8 cellular contexts compared by ENCODE assay signal in genomic region chr16:71961066-71962039, GRCh38. TPM values are rescaled to one million over a fixed set of nuclear protein-coding genes. Genes with fewer than 3 reads are reported as not detected.
DNase-seq lines count a peak whose midpoint lies in the region; TF ChIP-seq lines count a peak whose summit lies in the region.

No MANE protein-coding gene starts in this region.

- peaks cover 19% of the 10 kb centered on the region for H3K27me3 Mint-ChIP-seq in activated naive CD4-positive, alpha-beta T cell treated with anti-CD3 and anti-CD28 coated beads, Interleukin-2, amount 10 ng/mL, durations not matched to agents 7 days and 5 days

- no peak for TF ChIP-seq POLR2A in NB4 (IDR thresholded peaks at IDR 0.05; ENCODE audit: extremely low read depth, insufficient read length)

- peak; percentile 80 for TF ChIP-seq CTCF in NB4 (IDR thresholded peaks at IDR 0.05; ENCODE audit: low read depth, low read length)
- TF ChIP-seq CTCF in SK-N-SH (IDR thresholded peaks at IDR 0.05): peak; percentile 92

- no peak overlapping the region for H3K4me2 ChIP-seq in GM23248 (ENCODE audit: unreplicated experiment)
- H3K4me2 ChIP-seq in SK-N-SH: no peak overlapping the region

- H3K27ac ChIP-seq in GM23248 (no peak overlapping the region), SK-N-SH (ENCODE audit: low read depth in 2 of 2, low read length in 1 of 2) (no peak overlapping the region)

- no peaks in the 10 kb centered on the region for H3K36me3 Mint-ChIP-seq in activated naive CD4-positive, alpha-beta T cell treated with anti-CD3 and anti-CD28 coated beads, Interleukin-2, amount 10 ng/mL, durations not matched to agents 7 days and 5 days

- POLR2A ChIA-PET in SK-N-SH (lab: Yijun Ruan, JAX): interaction anchor here (0.7 to 1.5 kb wide), 2 partner anchors 78 to 153 kb away, joined by 3 to 5 read pairs; partner anchors contain the start of gene AP1G1

- H3K4me3 Mint-ChIP-seq in activated naive CD4-positive, alpha-beta T cell treated with anti-CD3 and anti-CD28 coated beads, Interleukin-2, amount 10 ng/mL, durations not matched to agents 7 days and 5 days: no peak overlapping the region

- H3K9ac ChIP-seq in GM23248 (no peak overlapping the region), SK-N-SH (no peak overlapping the region)

- peak; percentile 67 for DNase-seq in DMS53 treated with DMSO at 0.1 percent for 48 hours (lab: John Stamatoyannopoulos, UW; ENCODE audit: unreplicated experiment)
- peak; percentile 94 for DNase-seq in GM23248
- DNase-seq in NB4 (ENCODE audit: low read depth): peak; percentile 90
- peak; percentile 71 for DNase-seq in SK-N-SH
- peak; percentile 91 for DNase-seq in activated naive CD4-positive, alpha-beta T cell treated with anti-CD3 and anti-CD28 coated beads, Interleukin-2, amount 10 ng/mL, durations not matched to agents 7 days and 5 days
- DNase-seq in head of caudate nucleus: peak; percentile 70 to 97 (median 92)
- DNase-seq in posterior cingulate gyrus: peak; percentile 79 to 97 (median 90)
- peak; percentile 82 for DNase-seq in ureter (ENCODE audit: low spot score)

- WGBS in GM23248 (ENCODE audit: low coverage in 1 of 2, low lambda C conversion rate in 2 of 2, missing lambda C conversion rate in 2 of 2), 2 experiments: 53 to 54% methylated on average over 14 of the region's 14 CpGs
- 53% methylated on average over 14 of the region's 14 CpGs for WGBS in SK-N-SH (ENCODE audit: low lambda C conversion rate)

- H3K9me3 ChIP-seq in GM23248 (ENCODE audit: low read depth) (no peaks in the 10 kb centered on the region), SK-N-SH (no peaks in the 10 kb centered on the region)

- H3K79me2 ChIP-seq in GM23248 (ENCODE audit: insufficient read depth) (no peaks in the 10 kb centered on the region), SK-N-SH (ENCODE audit: insufficient read depth) (no peaks in the 10 kb centered on the region)

- H3K4me3 ChIP-seq in GM23248 (no peak overlapping the region), NB4 (ENCODE audit: low read depth, low read length) (no peak overlapping the region), SK-N-SH (ENCODE audit: low read depth in 2 of 2, low read length in 1 of 2) (no peak overlapping the region)

- intact Hi-C loops in head of caudate nucleus (cut with DNase I) (no loop called here), posterior cingulate gyrus (cut with DNase I) (loop anchor here (2.0 kb wide), 1 partner anchor 79 kb away; no protein-coding TSS in a partner anchor)

- H3K9me2 ChIP-seq in GM23248 (ENCODE audit: insufficient read depth): no peaks in the 10 kb centered on the region
- H3K9me2 ChIP-seq in SK-N-SH: no peaks in the 10 kb centered on the region

- H3K9me3 Mint-ChIP-seq in activated naive CD4-positive, alpha-beta T cell treated with anti-CD3 and anti-CD28 coated beads, Interleukin-2, amount 10 ng/mL, durations not matched to agents 7 days and 5 days: peaks cover 2% of the 10 kb centered on the region

- TF ChIP-seq RAD21 in SK-N-SH (IDR thresholded peaks at IDR 0.05; ENCODE audit: low read length): peak; percentile 87

- H2AFZ ChIP-seq in GM23248 (peak overlapping the region; percentile 50), SK-N-SH (ENCODE audit: low read depth) (no peak overlapping the region)

- CTCF ChIA-PET in SK-N-SH (lab: Yijun Ruan, JAX): interaction anchor here (0.6 to 4.3 kb wide), 49 partner anchors 9 to 460 kb away, joined by 3 to 37 read pairs (median 4); partner anchors contain the start of genes AP1G1, IST1, PKD1L3 and ZNF821
- CTCF ChIA-PET in activated naive CD4-positive, alpha-beta T cell treated with anti-CD3 and anti-CD28 coated beads, Interleukin-2, amount 10 ng/mL, durations not matched to agents 7 days and 5 days (lab: Charles Lee): interaction anchor here (0.5 to 3.7 kb wide), 43 partner anchors 9 to 1170 kb away, joined by 3 to 18 read pairs (median 3); partner anchors contain the start of gene ZNF821

- in situ Hi-C loops in GM23248 (cut with MboI): no loop called here

- peaks cover 29% of the 10 kb centered on the region for H3K4me1 Mint-ChIP-seq in activated naive CD4-positive, alpha-beta T cell treated with anti-CD3 and anti-CD28 coated beads, Interleukin-2, amount 10 ng/mL, durations not matched to agents 7 days and 5 days

- H3K36me3 ChIP-seq in GM23248 (ENCODE audit: low read depth): no peaks in the 10 kb centered on the region
- H3K36me3 ChIP-seq in SK-N-SH (replicated peaks in 1 of 2; ENCODE audit: control insufficient read depth in 1 of 2, insufficient read depth in 2 of 2, low read length in 1 of 2): no peaks in the 10 kb centered on the region

- no peak for TF ChIP-seq EP300 in SK-N-SH (IDR thresholded peaks at IDR 0.05; ENCODE audit: borderline replicate concordance in 1 of 2, low read depth in 1 of 2, low read length in 1 of 2)

- no peak overlapping the region for H3K27ac Mint-ChIP-seq in activated naive CD4-positive, alpha-beta T cell treated with anti-CD3 and anti-CD28 coated beads, Interleukin-2, amount 10 ng/mL, durations not matched to agents 7 days and 5 days

- H3K27me3 ChIP-seq in GM23248 (replicated peaks; ENCODE audit: insufficient read depth) (no peaks in the 10 kb centered on the region), SK-N-SH (ENCODE audit: insufficient read depth) (no peaks in the 10 kb centered on the region)

- H4K20me1 ChIP-seq in GM23248 (ENCODE audit: insufficient read depth): no peaks in the 10 kb centered on the region
- no peaks in the 10 kb centered on the region for H4K20me1 ChIP-seq in SK-N-SH (ENCODE audit: insufficient read depth)

- no peaks in the 10 kb centered on the region for H3F3A ChIP-seq in GM23248 (ENCODE audit: insufficient read depth)
- no peaks in the 10 kb centered on the region for H3F3A ChIP-seq in SK-N-SH (replicated peaks; ENCODE audit: insufficient read depth)

- H3K4me1 ChIP-seq in GM23248 (ENCODE audit: insufficient read depth) (peaks cover 5% of the 10 kb centered on the region; the same call in 1 of the 2 replicates), SK-N-SH (ENCODE audit: control insufficient read depth in 1 of 2, insufficient read depth in 2 of 2, low read depth in 1 of 2, low read length in 1 of 2) (no peaks in the 10 kb centered on the region; a peak in 1 of 4 replicates)

TF ChIP-seq in SK-N-SH, 30 proteins besides CTCF, POLR2A, EP300 and RAD21:
- TF ChIP-seq FOXM1 (IDR thresholded peaks at IDR 0.05; ENCODE audit: low read depth): no peak
- TF ChIP-seq SMC3 (IDR thresholded peaks at IDR 0.05; ENCODE audit: low read depth, low read length): peak; percentile 70
- TF ChIP-seq FOXJ3 (CRISPR knock-in tag; IDR thresholded peaks at IDR 0.05): peak; percentile 70

RNA-seq across cellular contexts. Expression of gene PKD1L3, which starts 38.8 kb away (rescaled TPM):
- not detected in 2 replicates for total RNA-seq in GM23248 (2014; rRNA removed; shearing (Covaris generic))
- polyA plus RNA-seq in GM23248 (2016; fragmentation: Nextera tagmentation; extraction: Ambion mirVana): not detected in 2 replicates
- polyA plus RNA-seq in SK-N-SH (2012; rRNA removed): not detected in 2 replicates
- polyA plus RNA-seq in SK-N-SH (2012; cell fraction: cytosol; rRNA removed): not detected in 2 replicates
- polyA plus RNA-seq in SK-N-SH (2012; cell fraction: nucleus; rRNA removed): not detected in 2 replicates
- total RNA-seq in ureter: 0.52 TPM

RNA-seq across cellular contexts. Expression of gene DHODH, which starts 47.2 kb away (rescaled TPM):
- 2.2 and 8.5 TPM in 2 replicates for total RNA-seq in GM23248 (2014; rRNA removed; shearing (Covaris generic))
- 3.8 and 5.4 TPM in 2 replicates for polyA plus RNA-seq in GM23248 (2016; fragmentation: Nextera tagmentation; extraction: Ambion mirVana)
- 10.9 and 11.1 TPM in 2 replicates for polyA plus RNA-seq in SK-N-SH (2012; rRNA removed)
- 8.6 and 9.4 TPM in 2 replicates for polyA plus RNA-seq in SK-N-SH (2012; cell fraction: cytosol; rRNA removed)
- 11.5 and 12.6 TPM in 2 replicates for polyA plus RNA-seq in SK-N-SH (2012; cell fraction: nucleus; rRNA removed)
- total RNA-seq in ureter: 15.8 TPM
